ENCODE assay signal across 1 cellular context in genomic region chr13:99559560-99559959, GRCh38.
TF ChIP-seq lines count a peak whose summit lies in the region.

No MANE protein-coding gene starts in this region.

TF ChIP-seq in HepG2, 621 proteins besides CTCF, POLR2A, EP300 and RAD21 (continued from another document and continues in another):
- TF ChIP-seq ZNF883 (CRISPR knock-in tag; IDR thresholded peaks at IDR 0.05; ENCODE audit: not compliant biosample characterization) (no peak), KLF6 (CRISPR knock-in tag; IDR thresholded peaks at IDR 0.05) (no peak), PRPF4 (IDR thresholded peaks at IDR 0.05; ENCODE audit: low read depth, low read length, poor library complexity, severe bottlenecking) (no peak), HBP1 (CRISPR knock-in tag; IDR thresholded peaks at IDR 0.05; ENCODE audit: low read depth) (0 out of 2 replicates have a peak, but pooled peaks have one; percentile 43), ZNF781 (CRISPR knock-in tag; IDR thresholded peaks at IDR 0.05; ENCODE audit: borderline replicate concordance, not compliant biosample characterization) (no peak), SOX13 (IDR thresholded peaks at IDR 0.05) (no peak), SOX13 (CRISPR knock-in tag; conservative IDR thresholded peaks at IDR 0.05 in 1 of 2, IDR thresholded peaks at IDR 0.05 in 1 of 2) (peak in 1 of 2 experiments; percentile 71; a peak in 2 of 4 replicates), SRSF1 (optimal IDR thresholded peaks at IDR 0.05; ENCODE audit: low read depth, low read length) (no peak), AHDC1 (CRISPR knock-in tag; IDR thresholded peaks at IDR 0.05; ENCODE audit: borderline replicate concordance) (peak; percentile 61; the same call in 1 of the 2 replicates), ELK4 (CRISPR knock-in tag; IDR thresholded peaks at IDR 0.05; ENCODE audit: borderline replicate concordance) (no peak), ARNT (IDR thresholded peaks at IDR 0.05) (no peak), ZNF333 (CRISPR knock-in tag; IDR thresholded peaks at IDR 0.05; ENCODE audit: borderline replicate concordance) (no peak), HIC2 (CRISPR knock-in tag; IDR thresholded peaks at IDR 0.05; ENCODE audit: low read depth) (no peak), ZNF276 (CRISPR knock-in tag; IDR thresholded peaks at IDR 0.05; ENCODE audit: low read depth) (no peak), DPF2 (CRISPR knock-in tag; IDR thresholded peaks at IDR 0.05; ENCODE audit: borderline replicate concordance, low read depth) (peak; percentile 48; the same call in 1 of the 2 replicates), NCOA5 (CRISPR knock-in tag; IDR thresholded peaks at IDR 0.05) (no peak), ARHGAP35 (CRISPR knock-in tag; IDR thresholded peaks at IDR 0.05; ENCODE audit: borderline replicate concordance) (no peak), MED13 (CRISPR knock-in tag; IDR thresholded peaks at IDR 0.05) (no peak), ATF2 (CRISPR knock-in tag; IDR thresholded peaks at IDR 0.05) (peak; percentile 78), ZNF687 (CRISPR knock-in tag; IDR thresholded peaks at IDR 0.05) (no peak), MAF1 (CRISPR knock-in tag; IDR thresholded peaks at IDR 0.05; ENCODE audit: borderline replicate concordance) (no peak), KDM4B (CRISPR knock-in tag; IDR thresholded peaks at IDR 0.05) (no peak), RXRB (CRISPR knock-in tag; IDR thresholded peaks at IDR 0.05; ENCODE audit: borderline replicate concordance) (peak; percentile 93), ZBTB34 (CRISPR knock-in tag; IDR thresholded peaks at IDR 0.05) (no peak), CCAR2 (optimal IDR thresholded peaks at IDR 0.05; ENCODE audit: low read depth, low read length) (no peak), RFX1 (IDR thresholded peaks at IDR 0.05) (no peak), ARID5B (CRISPR knock-in tag; IDR thresholded peaks at IDR 0.05) (peak; percentile 88), ZNF713 (CRISPR knock-in tag; IDR thresholded peaks at IDR 0.05) (no peak), DR1 (CRISPR knock-in tag; IDR thresholded peaks at IDR 0.05) (no peak), PITX1 (CRISPR knock-in tag; IDR thresholded peaks at IDR 0.05) (peak; percentile 67), SMARCC2 (IDR thresholded peaks at IDR 0.05) (no peak), AKAP8 (CRISPR knock-in tag; IDR thresholded peaks at IDR 0.05) (no peak), PTBP1 (IDR thresholded peaks at IDR 0.05; ENCODE audit: low read depth, low read length, poor library complexity, severe bottlenecking) (no peak), SPEN (CRISPR knock-in tag; IDR thresholded peaks at IDR 0.05; ENCODE audit: low read depth) (no peak), RFXAP (CRISPR knock-in tag; IDR thresholded peaks at IDR 0.05; ENCODE audit: borderline replicate concordance) (no peak)
